Comparison of ENCODE assay signal across 10 cellular contexts in the genomic region with DNA sequence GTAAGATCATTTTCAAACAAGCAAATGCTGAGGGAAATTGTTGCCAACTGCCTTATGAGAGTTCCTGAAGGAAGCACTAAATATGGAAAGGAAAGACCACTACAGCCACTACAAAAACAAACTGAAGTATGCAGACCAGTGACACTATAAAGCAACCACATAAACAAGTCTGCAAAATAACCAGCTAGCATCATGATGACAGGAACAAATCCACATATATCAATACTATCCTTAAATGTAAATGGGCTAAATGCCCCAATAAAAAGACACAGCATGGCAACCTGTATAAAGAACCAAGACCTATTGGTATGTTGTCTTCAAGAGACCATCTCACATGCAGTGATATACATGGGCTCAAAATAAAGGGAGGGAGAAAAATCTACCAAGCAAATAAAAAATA.
A peak's percentile ranks its signal among the peaks of the same experiment; 100 is the strongest.
ATAC-seq and TF ChIP-seq lines count a peak whose summit lies in the region.
"Had no signal": no experiment of that assay in that cellular context is flagged by ENCODE, and none has a peak within 500 bp of the region (broad histone marks: within the 10 kb centered on the region; RNA-seq: fewer than 3 reads in every experiment).

No MANE protein-coding gene starts in this region.

- H3K4me3 ChIP-seq in HEK293 (ENCODE audit: low read depth, low read length): no peak overlapping the region
- H3K4me3 ChIP-seq: A549; BLaER1; BLaER1 treated with 17β-estradiol and CSF1 and Interleukin-3, amounts not matched to agents 10 nM and 100 nM had no signal

- no peaks in the 10 kb centered on the region for H3K9me3 ChIP-seq in HEK293 (ENCODE audit: control insufficient read depth, insufficient read depth, low read depth, low read length)
- H3K9me3 ChIP-seq: BE2C had no signal

- no peak for ATAC-seq in HG02678 (IDR thresholded peaks at IDR 0.05; ENCODE audit: unreplicated experiment)
- ATAC-seq: A549; CD8-positive, alpha-beta T cell had no signal

- no peak overlapping the region for H3K27ac ChIP-seq in HEK293 (ENCODE audit: extremely low read depth, low read depth, low read length)
- H3K27ac ChIP-seq: 22Rv1; A549; BLaER1; BLaER1 treated with 17β-estradiol and CSF1 and Interleukin-3, amounts not matched to agents 10 nM and 100 nM; C4-2B had no signal

- POLR2A ChIA-PET in HEK293 (lab: Yijun Ruan, JAX): no interaction called here

- H3K4me1 ChIP-seq in HEK293 (ENCODE audit: control insufficient read depth, insufficient read depth, low read length): no peaks in the 10 kb centered on the region
- H3K4me1 ChIP-seq: A549; BE2C; BLaER1; BLaER1 treated with 17β-estradiol and CSF1 and Interleukin-3, amounts not matched to agents 10 nM and 100 nM; Caco-2 had no signal

- CTCF ChIA-PET in HEK293 (lab: Yijun Ruan, JAX): no interaction called here

- H3K36me3 ChIP-seq in HEK293 (ENCODE audit: control insufficient read depth in 2 of 2, insufficient read depth in 1 of 2, low read length in 2 of 2): no peaks in the 10 kb centered on the region
- H3K36me3 ChIP-seq: BE2C; BLaER1; BLaER1 treated with 17β-estradiol and CSF1 and Interleukin-3, amounts not matched to agents 10 nM and 100 nM had no signal

- TF ChIP-seq CTCF in HEK293 (tag by site-specific recombination; IDR thresholded peaks at IDR 0.05): no peak

TF ChIP-seq in HEK293, 187 proteins besides CTCF, POLR2A, EP300 and RAD21:
- no peak for TF ChIP-seq PRDM1 (tag by site-specific recombination; IDR thresholded peaks at IDR 0.05)
- TF ChIP-seq ZNF202 (tag by site-specific recombination; IDR thresholded peaks at IDR 0.05; ENCODE audit: borderline replicate concordance): no peak
- TF ChIP-seq ZNF518A (tag by site-specific recombination; conservative IDR thresholded peaks at IDR 0.05; ENCODE audit: low read depth): no peak
- TF ChIP-seq ZNF433 (tag by site-specific recombination; IDR thresholded peaks at IDR 0.05; ENCODE audit: low read depth): no peak
- no peak for TF ChIP-seq ZNF610 (tag by site-specific recombination; IDR thresholded peaks at IDR 0.05; ENCODE audit: borderline replicate concordance)
- TF ChIP-seq ZNF558 (tag by site-specific recombination; IDR thresholded peaks at IDR 0.05): peak; percentile 92
- no peak for TF ChIP-seq ZNF391 (tag by site-specific recombination; IDR thresholded peaks at IDR 0.05; ENCODE audit: borderline replicate concordance, low read depth)
- TF ChIP-seq TCF7L2 (IDR thresholded peaks at IDR 0.05; ENCODE audit: borderline replicate concordance, low read depth, low read length): no peak
- TF ChIP-seq ZBTB44 (tag by site-specific recombination; IDR thresholded peaks at IDR 0.05): no peak
- no peak for TF ChIP-seq ZSCAN18 (tag by site-specific recombination; IDR thresholded peaks at IDR 0.05)
- no peak for TF ChIP-seq YY2 (tag by site-specific recombination; IDR thresholded peaks at IDR 0.05)
- no peak for TF ChIP-seq ZNF654 (tag by site-specific recombination; IDR thresholded peaks at IDR 0.05; ENCODE audit: low read depth)
- no peak for TF ChIP-seq OSR2 (tag by site-specific recombination; IDR thresholded peaks at IDR 0.05)
- TF ChIP-seq GLIS2 (tag by site-specific recombination; IDR thresholded peaks at IDR 0.05): no peak
- TF ChIP-seq ZNF529 (tag by site-specific recombination; IDR thresholded peaks at IDR 0.05; ENCODE audit: insufficient replicate concordance): peak; percentile 41
